Comparison of ENCODE assay signal across 21 cellular contexts in the genomic region with DNA sequence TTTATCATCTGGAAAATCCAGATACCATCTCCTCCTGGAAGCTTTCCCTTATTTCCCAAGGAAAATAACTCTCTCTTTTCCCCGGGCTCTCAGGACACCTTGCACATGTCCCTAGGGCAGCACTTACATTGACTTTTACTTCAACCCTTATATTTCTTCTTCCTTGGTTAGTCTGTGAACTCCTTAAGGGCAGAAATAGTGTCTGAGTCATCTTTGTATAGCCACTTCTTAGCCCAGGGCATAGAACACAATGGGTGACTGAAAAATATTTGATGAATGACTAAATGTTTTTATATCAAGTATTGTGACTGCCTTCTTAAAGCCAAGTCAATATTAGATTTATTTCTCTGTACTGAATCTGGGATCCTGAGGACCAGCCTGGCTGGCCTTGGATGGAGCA. TPM values are rescaled to one million over a fixed set of nuclear protein-coding genes. Genes with fewer than 3 reads are reported as not detected.
"Had no signal": no experiment of that assay in that cellular context is flagged by ENCODE, and none has a peak within 500 bp of the region (broad histone marks: within the 10 kb centered on the region; RNA-seq: fewer than 3 reads in every experiment).

No MANE protein-coding gene starts in this region.

- H3K4me1 Mint-ChIP-seq: activated CD8-positive, alpha-beta memory T cell treated with anti-CD3 and anti-CD28 coated beads, Interleukin-2, amount 10 ng/mL, durations not matched to agents 7 days and 5 days had no signal

- H3K36me3 Mint-ChIP-seq: activated CD8-positive, alpha-beta memory T cell treated with anti-CD3 and anti-CD28 coated beads, Interleukin-2, amount 10 ng/mL, durations not matched to agents 7 days and 5 days had no signal

- H3K4me3 ChIP-seq: coronary artery, stomach, thoracic aorta, uterus had no signal

- H3K27ac Mint-ChIP-seq: activated CD8-positive, alpha-beta memory T cell treated with anti-CD3 and anti-CD28 coated beads, Interleukin-2, amount 10 ng/mL, durations not matched to agents 7 days and 5 days; activated naive CD8-positive, alpha-beta T cell; activated T-cell treated with anti-CD3 and anti-CD28 coated beads, Interleukin-2, amount 50 U/mL, for 24 hours; nephron had no signal

- H3K27ac ChIP-seq: coronary artery, stomach, thoracic aorta, uterus had no signal

- H3K4me3 Mint-ChIP-seq: activated CD8-positive, alpha-beta memory T cell treated with anti-CD3 and anti-CD28 coated beads, Interleukin-2, amount 10 ng/mL, durations not matched to agents 7 days and 5 days; activated naive CD8-positive, alpha-beta T cell; activated T-cell treated with anti-CD3 and anti-CD28 coated beads, Interleukin-2, amount 50 U/mL, for 24 hours; nephron had no signal

- ATAC-seq: activated CD8-positive, alpha-beta memory T cell treated with anti-CD3 and anti-CD28 coated beads, Interleukin-2, amount 10 ng/mL, durations not matched to agents 7 days and 5 days; left cardiac atrium had no signal

- DNase-seq: activated CD4-positive, alpha-beta T cell treated with anti-CD3 and anti-CD28 coated beads, Interleukin-2, amount 50 U/mL, for 1 hour; activated CD8-positive, alpha-beta memory T cell treated with anti-CD3 and anti-CD28 coated beads, Interleukin-2, amount 10 ng/mL, durations not matched to agents 7 days and 5 days; activated effector memory CD4-positive, alpha-beta T cell treated with anti-CD3 and anti-CD28 coated beads, Interleukin-2, amount 50 U/mL, for 16 hours; activated T-cell treated with anti-CD3 and anti-CD28 coated beads, Interleukin-2, amount 50 U/mL, for 24 hours; amygdala; effector memory CD4-positive, alpha-beta T cell; hypothalamus; left cardiac atrium; occipital lobe; stimulated activated CD4-positive, alpha-beta T cell treated with anti-CD3 and anti-CD28 coated beads, Interleukin-4, amount 100 ng/mL, for 4 hours; stomach; T-helper 2 cell; uterus had no signal

RNA-seq across cellular contexts. Expression of a gene that starts 45.4 kb away (rescaled TPM):
- total RNA-seq: activated CD8-positive, alpha-beta memory T cell treated with anti-CD3 and anti-CD28 coated beads, Interleukin-2, amount 10 ng/mL, durations not matched to agents 7 days and 5 days; cardiac septum; epithelial cell of proximal tubule; left cardiac atrium; lung microvascular endothelial cell; mononuclear cell; occipital lobe; stomach; thoracic aorta; uterus had no signal
